Comparison of ENCODE assay signal across 16 cellular contexts in genomic region chrX:56068274-56068758, GRCh38.
DNase-seq lines count a peak whose midpoint lies in the region; ATAC-seq and TF ChIP-seq lines count a peak whose summit lies in the region.
"Had no signal": no experiment of that assay in that cellular context is flagged by ENCODE, and none has a peak within 500 bp of the region (broad histone marks: within the 10 kb centered on the region; RNA-seq: fewer than 3 reads in every experiment).

No MANE protein-coding gene starts in this region.

- peaks cover 5% of the 10 kb centered on the region for H3K36me3 Mint-ChIP-seq in CD4-positive, alpha-beta T cell (ENCODE audit: low read depth)

- intact Hi-C loops in CD4-positive, alpha-beta T cell (cut with DNase I, micrococcal nuclease): no loop called here

- H3K27ac Mint-ChIP-seq in CD4-positive, alpha-beta T cell: peak overlapping the region; percentile 90
- H3K27ac Mint-ChIP-seq: nephron progenitor cell; T-helper 1 cell treated with Interleukin-12 subunit alpha and Interleukin-12 subunit beta and Interleukin-4 antibody, amounts not matched to agents 30 μg/mL and 1 μg/mL, for 36 hours had no signal

- peaks cover 5% of the 10 kb centered on the region for H3K9me3 ChIP-seq in CD4-positive, alpha-beta T cell (ENCODE audit: control insufficient read depth, low read length)

- H3K27me3 Mint-ChIP-seq in CD4-positive, alpha-beta T cell: no peaks in the 10 kb centered on the region

- H3K4me3 Mint-ChIP-seq in CD4-positive, alpha-beta T cell: peak overlapping the region; percentile 56
- H3K4me3 Mint-ChIP-seq: nephron progenitor cell; T-helper 1 cell treated with Interleukin-12 subunit alpha and Interleukin-12 subunit beta and Interleukin-4 antibody, amounts not matched to agents 30 μg/mL and 1 μg/mL, for 36 hours had no signal

- H3K27me3 ChIP-seq in CD4-positive, alpha-beta T cell (ENCODE audit: control insufficient read depth, insufficient read depth, low read length): no peaks in the 10 kb centered on the region

- no peak for TF ChIP-seq CTCF in CD4-positive, alpha-beta T cell (IDR thresholded peaks at IDR 0.05)
- no peak for TF ChIP-seq CTCF in epithelial cell of esophagus (IDR thresholded peaks at IDR 0.05; ENCODE audit: insufficient read depth, low read depth, low read length, missing control alignments)

- peaks cover 36% of the 10 kb centered on the region for H3K4me1 Mint-ChIP-seq in CD4-positive, alpha-beta T cell (ENCODE audit: low read depth)
- H3K4me1 Mint-ChIP-seq: nephron progenitor cell had no signal

- H3K4me3 ChIP-seq in epithelial cell of esophagus (ENCODE audit: low read length): no peak overlapping the region
- H3K4me3 ChIP-seq: dorsolateral prefrontal cortex had no signal

- H3K27ac ChIP-seq in CD4-positive, alpha-beta T cell (ENCODE audit: low read depth, low read length): no peak overlapping the region
- H3K27ac ChIP-seq: dorsolateral prefrontal cortex had no signal

- peak; percentile 67 for ATAC-seq in CD4-positive, alpha-beta T cell (ENCODE audit: poor library complexity)
- ATAC-seq in GM19397 (IDR thresholded peaks at IDR 0.05; ENCODE audit: unreplicated experiment): peak; percentile 34
- peak; percentile 59 for ATAC-seq in HG03354 (IDR thresholded peaks at IDR 0.05; ENCODE audit: poor library complexity, severe bottlenecking, unreplicated experiment)
- no peak for ATAC-seq in HG03442 (IDR thresholded peaks at IDR 0.05; ENCODE audit: unreplicated experiment)
- no peak for ATAC-seq in HG02588 (IDR thresholded peaks at IDR 0.05; ENCODE audit: unreplicated experiment)
- ATAC-seq: left ventricle myocardium superior had no signal

- peak in 2 of 10 experiments; percentile 2 to 5 for DNase-seq in CD4-positive, alpha-beta T cell
- DNase-seq in epithelial cell of esophagus (ENCODE audit: low read depth) (peak; percentile 0), NCI-H82 treated with DMSO at 0.1 percent for 48 hours (lab: John Stamatoyannopoulos, UW; ENCODE audit: unreplicated experiment) (no peak)
- DNase-seq in activated T-cell treated with anti-CD3 and anti-CD28 coated beads, Interleukin-2, amount 50 U/mL, for 48 hours: no peak
- DNase-seq: activated CD4-positive, alpha-beta T cell treated with anti-CD3 and anti-CD28 coated beads, Interleukin-2, amount 50 U/mL, for 48 hours; DMS153; dorsolateral prefrontal cortex; left ventricle myocardium superior; NCI-H1694 treated with DMSO at 0.1 percent for 48 hours; NCI-H524; nephron progenitor cell had no signal

- CTCF ChIA-PET in CD4-positive, alpha-beta T cell (lab: Charles Lee): no interaction called here

- POLR2A ChIA-PET in CD4-positive, alpha-beta T cell (lab: Charles Lee): interaction anchor here (1.1 to 1.8 kb wide), 5 partner anchors 13 to 1429 kb away, joined by 3 to 14 read pairs (median 6); partner anchors contain the start of gene KLF8

- H3K9me3 Mint-ChIP-seq in CD4-positive, alpha-beta T cell: peaks cover 3% of the 10 kb centered on the region

Comparison
In these comparisons a context has a peak if more than half of its experiments do, and no peak if none do; other contexts are left out.
1. ATAC-seq: peak in CD4-positive, alpha-beta T cell (single experiment), GM19397 (single experiment) and HG03354 (single experiment); none in HG03442 (single experiment) and HG02588 (single experiment).